1 cellular context compared by ENCODE assay signal in the genomic region with DNA sequence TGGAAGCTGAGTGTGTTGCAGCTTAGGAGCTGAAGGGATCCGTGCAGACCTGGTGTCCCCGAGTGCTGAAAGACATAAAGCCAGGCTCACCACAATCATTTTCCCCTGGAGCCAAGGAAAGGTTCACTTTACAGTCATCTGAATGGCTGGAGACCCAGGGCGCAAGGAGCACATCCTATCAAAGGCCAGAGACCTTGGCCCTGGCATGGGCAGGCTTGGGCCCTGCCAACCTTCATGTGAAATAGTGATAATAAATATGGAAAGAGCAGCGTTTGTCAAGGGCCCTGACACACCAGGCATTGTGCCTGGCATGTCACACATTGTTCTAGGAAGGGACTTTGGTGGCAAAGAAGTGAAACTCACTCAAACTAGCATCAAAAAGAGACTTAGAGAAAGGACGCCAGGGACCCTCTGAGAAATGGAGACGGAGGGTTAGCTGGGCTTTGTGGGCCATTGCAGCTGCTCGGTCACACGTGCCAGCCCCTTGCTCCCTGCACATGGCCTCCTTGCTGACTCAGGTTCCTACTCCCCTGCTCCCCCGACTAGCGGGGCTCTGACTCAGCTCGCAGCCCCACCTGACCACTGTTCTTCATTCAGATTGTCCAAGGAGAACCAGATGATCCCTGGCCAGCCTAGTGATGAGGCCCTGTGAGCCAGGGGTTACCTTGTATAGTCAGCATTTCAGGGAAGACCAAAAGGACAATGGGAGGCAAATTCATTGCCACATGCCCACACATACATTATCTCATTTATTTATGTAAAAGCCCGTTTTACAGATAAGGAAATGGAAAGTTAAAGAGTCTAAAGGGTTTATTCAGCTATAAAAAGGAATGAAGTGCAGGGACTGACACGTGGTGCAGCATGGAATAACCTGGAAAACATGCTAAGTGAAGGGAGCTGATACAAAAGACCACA.
TF ChIP-seq lines count a peak whose summit lies in the region.

No MANE protein-coding gene starts in this region.

TF ChIP-seq in H1, 55 proteins besides CTCF, POLR2A, EP300 and RAD21 (continued from another document):
- TF ChIP-seq SIN3A (conservative IDR thresholded peaks at IDR 0.05 in 1 of 2, IDR thresholded peaks at IDR 0.05 in 1 of 2; ENCODE audit: low read depth in 1 of 2, low read length in 2 of 2) (no peak), KDM1A (IDR thresholded peaks at IDR 0.05; ENCODE audit: borderline replicate concordance, low read length) (no peak), POLR2AphosphoS5 (IDR thresholded peaks at IDR 0.05; ENCODE audit: low read depth, low read length) (no peak), TCF12 (IDR thresholded peaks at IDR 0.05; ENCODE audit: low read depth, low read length) (no peak)
TF ChIP-seq in H1: peak in this region for 0.
